ENCODE assay signal across 8 cellular contexts in genomic region chr1:9910080-9910424, GRCh38. TPM values are rescaled to one million over a fixed set of nuclear protein-coding genes. Genes with fewer than 3 reads are reported as not detected.
DNase-seq lines count a peak whose midpoint lies in the region; ATAC-seq, FAIRE-seq and TF ChIP-seq lines count a peak whose summit lies in the region.

A gene with protein sequence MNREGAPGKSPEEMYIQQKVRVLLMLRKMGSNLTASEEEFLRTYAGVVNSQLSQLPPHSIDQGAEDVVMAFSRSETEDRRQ (minus strand): TSS chr1:9910269. CDS start chr1:9872064, 38,205 bp downstream.

- H3K27ac Mint-ChIP-seq in Calu3 (ENCODE audit: unreplicated experiment), result peak within 1 kb of the TSS; percentile 88
- H3K27ac Mint-ChIP-seq in astrocyte (ENCODE audit: unreplicated experiment), result peak within 1 kb of the TSS; percentile 91
- H3K27ac Mint-ChIP-seq in immature natural killer cell, result peak within 1 kb of the TSS; percentile 91 to 99 (median 96)
- H3K27ac Mint-ChIP-seq in stimulated activated naive CD8-positive, alpha-beta T cell treated with anti-CD3 and anti-CD28 coated beads, Interleukin-15, amount 100 ng/mL, for 72 hours, result peak within 1 kb of the TSS; percentile 96

- peaks cover 9% of the 10 kb centered on the region for H3K79me2 ChIP-seq in astrocyte (ENCODE audit: insufficient read depth, low read length)

- BruUV-seq in Calu3 (replicated peaks; lab: Mats Ljungman, UMichigan), result no TSS peak

- no peak for FAIRE-seq in astrocyte (lab: Jason Lieb, UNC)

- H4K20me1 ChIP-seq in astrocyte (ENCODE audit: insufficient read depth, low read length), result peaks cover 12% of the 10 kb centered on the region

- H3K9me3 ChIP-seq in HUES6 (ENCODE audit: control insufficient read depth, insufficient read depth, low read depth, low read length), result no peaks in the 10 kb centered on the region
- H3K9me3 ChIP-seq in astrocyte (ENCODE audit: insufficient read depth, low read depth, low read length), result no peaks in the 10 kb centered on the region

- H3K4me3 ChIP-seq in HUES6 (ENCODE audit: low read depth, low read length) (peak within 1 kb of the TSS; percentile 95), astrocyte (ENCODE audit: insufficient read depth, low read depth, low read length) (peak within 1 kb of the TSS; percentile 76)

- H3K4me1 Mint-ChIP-seq in Calu3 (ENCODE audit: low read depth, unreplicated experiment) (peaks cover 43% of the 10 kb centered on the region), astrocyte (ENCODE audit: low read depth, unreplicated experiment) (peaks cover 20% of the 10 kb centered on the region), immature natural killer cell (peaks cover 34 to 58% of the 10 kb centered on the region in 2 donors)
- H3K4me1 Mint-ChIP-seq in stimulated activated naive CD8-positive, alpha-beta T cell treated with anti-CD3 and anti-CD28 coated beads, Interleukin-15, amount 100 ng/mL, for 72 hours, result peaks cover 37% of the 10 kb centered on the region

- DNase-seq in Calu3 (no peak), astrocyte (ENCODE audit: low read depth) (no peak), immature natural killer cell (no peak), activated gamma-delta T cell treated with Interleukin-2 at 50 U/mL for 16 hours (no peak)
- DNase-seq in stimulated activated naive CD8-positive, alpha-beta T cell treated with anti-CD3 and anti-CD28 coated beads, Interleukin-15, amount 100 ng/mL, for 72 hours, result no peak
- no peak for DNase-seq in activated CD8-positive, alpha-beta memory T cell treated with anti-CD3 and anti-CD28 coated beads, Interleukin-2, amount 50 U/mL, for 48 hours

- H3K4me1 ChIP-seq in HUES6 (ENCODE audit: control insufficient read depth, insufficient read depth, low read length) (peaks cover 8% of the 10 kb centered on the region), astrocyte (ENCODE audit: insufficient read depth, low read length) (peaks cover 9% of the 10 kb centered on the region)

- H2AFZ ChIP-seq in astrocyte (ENCODE audit: low read depth, low read length), result peak within 1 kb of the TSS; percentile 98

- no peaks in the 10 kb centered on the region for H3K36me3 ChIP-seq in HUES6 (ENCODE audit: control insufficient read depth, insufficient read depth, low read length)
- H3K36me3 ChIP-seq in astrocyte (ENCODE audit: insufficient read depth, low read length), result no peaks in the 10 kb centered on the region

- peak within 1 kb of the TSS; percentile 87 for H3K9ac ChIP-seq in HUES6 (ENCODE audit: low read length)
- peak within 1 kb of the TSS; percentile 82 for H3K9ac ChIP-seq in astrocyte (ENCODE audit: low read length)

- H3K27me3 ChIP-seq in HUES6 (ENCODE audit: control insufficient read depth, insufficient read depth, low read length) (no peaks in the 10 kb centered on the region), astrocyte (ENCODE audit: insufficient read depth, low read length) (no peaks in the 10 kb centered on the region)

- H3K4me3 Mint-ChIP-seq in Calu3 (ENCODE audit: low read depth, unreplicated experiment), result peak within 1 kb of the TSS; percentile 89
- H3K4me3 Mint-ChIP-seq in astrocyte (ENCODE audit: unreplicated experiment), result peak within 1 kb of the TSS; percentile 93
- H3K4me3 Mint-ChIP-seq in immature natural killer cell, result peak within 1 kb of the TSS; percentile 93 to 98 (median 96)
- peak within 1 kb of the TSS; percentile 93 to 97 for H3K4me3 Mint-ChIP-seq in stimulated activated naive CD8-positive, alpha-beta T cell treated with anti-CD3 and anti-CD28 coated beads, Interleukin-15, amount 100 ng/mL, for 72 hours

- H3K27me3 Mint-ChIP-seq in Calu3 (ENCODE audit: unreplicated experiment), result no peaks in the 10 kb centered on the region
- no peaks in the 10 kb centered on the region for H3K27me3 Mint-ChIP-seq in astrocyte (ENCODE audit: low read depth, unreplicated experiment)
- H3K27me3 Mint-ChIP-seq in immature natural killer cell (ENCODE audit: low read depth in 3 of 3), result peaks cover 0 to 12% (median 5%) of the 10 kb centered on the region in 3 donors
- H3K27me3 Mint-ChIP-seq in stimulated activated naive CD8-positive, alpha-beta T cell treated with anti-CD3 and anti-CD28 coated beads, Interleukin-15, amount 100 ng/mL, for 72 hours, result no peaks in the 10 kb centered on the region

- peak within 1 kb of the TSS; percentile 91 for H3K4me2 ChIP-seq in astrocyte (ENCODE audit: low read length)

- intact Hi-C loops in Calu3 (cut with micrococcal nuclease; ENCODE audit: unreplicated experiment), result no loop called here

- TF ChIP-seq CTCF in Calu3 (IDR thresholded peaks at IDR 0.05; ENCODE audit: unreplicated experiment) (no peak), astrocyte (IDR thresholded peaks at IDR 0.05; ENCODE audit: insufficient read depth, low read depth, low read length) (no peak)

- CTCF ChIA-PET in Calu3 (lab: Charles Lee), result interaction anchor here (1.2 kb wide), 1 partner anchor 32 kb away, joined by 6 read pairs; no protein-coding TSS in a partner anchor

- H3K9me3 Mint-ChIP-seq in Calu3 (ENCODE audit: low read depth, unreplicated experiment), result no peaks in the 10 kb centered on the region
- H3K9me3 Mint-ChIP-seq in astrocyte (ENCODE audit: unreplicated experiment), result no peaks in the 10 kb centered on the region
- H3K9me3 Mint-ChIP-seq in immature natural killer cell, result no peaks in the 10 kb centered on the region
- H3K9me3 Mint-ChIP-seq in stimulated activated naive CD8-positive, alpha-beta T cell treated with anti-CD3 and anti-CD28 coated beads, Interleukin-15, amount 100 ng/mL, for 72 hours, result no peaks in the 10 kb centered on the region

- peak; percentile 74 for ATAC-seq in GM21381 (IDR thresholded peaks at IDR 0.05; ENCODE audit: unreplicated experiment)
- peak; percentile 85 for ATAC-seq in stimulated activated naive CD8-positive, alpha-beta T cell treated with anti-CD3 and anti-CD28 coated beads, Interleukin-15, amount 100 ng/mL, for 72 hours

- H3K27ac ChIP-seq in HUES6 (ENCODE audit: low read depth, low read length) (peak within 1 kb of the TSS; percentile 71), astrocyte (ENCODE audit: low read depth, low read length) (peak within 1 kb of the TSS; percentile 56)

- H3K36me3 Mint-ChIP-seq in Calu3 (ENCODE audit: insufficient read depth, unreplicated experiment) (peaks cover 22% of the 10 kb centered on the region), astrocyte (ENCODE audit: low read depth, unreplicated experiment) (peaks cover 5% of the 10 kb centered on the region), immature natural killer cell (peaks cover 0 to 3% (median 0%) of the 10 kb centered on the region in 3 donors)

RNA-seq across cellular contexts. Expression of the gene that starts here (rescaled TPM):
- total RNA-seq in Calu3 (2022) (11.8 and 18.1 TPM in 2 replicates), astrocyte (49.9 and 53.7 TPM in 2 replicates)
- 10 to 100 TPM; 41.0 to 51.5 (median 45.5) TPM for polyA plus RNA-seq in immature natural killer cell
